Comparison of ENCODE assay signal across 24 cellular contexts in the genomic region with DNA sequence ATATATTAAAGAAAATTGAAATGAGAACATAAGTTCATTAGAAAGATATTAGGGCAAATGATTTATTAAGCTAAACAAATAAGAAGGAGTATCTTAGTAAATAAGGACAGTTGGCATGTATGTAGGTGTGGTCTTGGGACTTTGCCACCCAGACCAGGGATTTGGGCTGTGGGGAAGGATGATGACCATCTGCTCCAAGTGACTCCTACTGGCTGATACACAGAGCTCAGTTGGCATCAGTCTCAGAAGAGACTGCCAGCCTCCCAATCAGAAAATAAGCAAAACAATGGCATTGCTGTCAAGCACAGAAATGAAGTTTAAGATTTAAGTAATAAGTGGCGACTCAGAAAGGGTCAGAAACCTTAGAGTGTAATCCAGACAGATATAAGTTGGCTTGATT. TPM values are rescaled to one million over a fixed set of nuclear protein-coding genes. Genes with fewer than 3 reads are reported as not detected.
DNase-seq lines count a peak whose midpoint lies in the region; ATAC-seq, FAIRE-seq and TF ChIP-seq lines count a peak whose summit lies in the region.
"Had no signal": no experiment of that assay in that cellular context is flagged by ENCODE, and none has a peak within 500 bp of the region (broad histone marks: within the 10 kb centered on the region; RNA-seq: fewer than 3 reads in every experiment).

No MANE protein-coding gene starts in this region.

- H3K9me3 Mint-ChIP-seq in T-cell = no peaks in the 10 kb centered on the region
- H3K9me3 Mint-ChIP-seq: HFFc6; T-helper 1 cell treated with Interleukin-12 subunit alpha and Interleukin-12 subunit beta and Interleukin-4 antibody, amounts not matched to agents 30 μg/mL and 1 μg/mL, for 36 hours had no signal

- H3K4me1 Mint-ChIP-seq in T-cell = no peaks in the 10 kb centered on the region
- H3K4me1 Mint-ChIP-seq: CD14-positive monocyte had no signal

- peak; percentile 74 for FAIRE-seq in GM12892 (lab: Jason Lieb, UNC)
- FAIRE-seq: GM12878, K562 had no signal

- no peaks in the 10 kb centered on the region for H3K27me3 Mint-ChIP-seq in T-cell

- H3K36me3 Mint-ChIP-seq in T-cell = peaks cover 8% of the 10 kb centered on the region
- H3K36me3 Mint-ChIP-seq: CD14-positive monocyte had no signal

- CTCF ChIA-PET in T-cell (lab: Charles Lee) = no interaction called here

- H3K27ac Mint-ChIP-seq in T-cell = no peak overlapping the region
- H3K27ac Mint-ChIP-seq: HFFc6; T-helper 1 cell treated with Interleukin-12 subunit alpha and Interleukin-12 subunit beta and Interleukin-4 antibody, amounts not matched to agents 30 μg/mL and 1 μg/mL, for 36 hours had no signal

- TF ChIP-seq POLR2A in GM12892 (IDR thresholded peaks at IDR 0.05; ENCODE audit: low read depth, low read length) = no peak

- peak; percentile 43 for DNase-seq in D341Med (ENCODE audit: low spot score)
- DNase-seq in GM12892 (ENCODE audit: insufficient read length) = no peak
- DNase-seq in NCI-H69 (lab: John Stamatoyannopoulos, UW) = peak; percentile 66
- peak; percentile 61 for DNase-seq in myocyte (ENCODE audit: low read depth)
- no peak for DNase-seq in islet precursor cell
- DNase-seq in T-cell = no peak
- DNase-seq: ACHN, AML-193, DND-41, GDM1, GOT3, HFFc6, NCI-H1092, NCI-H146, NCI-H2107, NCI-H345, NCI-H774, Peyer's patch, Right ventricle myocardium superior had no signal

- POLR2A ChIA-PET in T-cell (lab: Charles Lee) = interaction anchor here in 1 of 2 donors (0.6 kb wide), 1 partner anchor 302 kb away, joined by 3 read pairs; no protein-coding TSS in a partner anchor

- H3K4me3 Mint-ChIP-seq in T-cell = no peak overlapping the region
- H3K4me3 Mint-ChIP-seq: CD14-positive monocyte; HFFc6; T-helper 1 cell treated with Interleukin-12 subunit alpha and Interleukin-12 subunit beta and Interleukin-4 antibody, amounts not matched to agents 30 μg/mL and 1 μg/mL, for 36 hours had no signal

- ATAC-seq in GM21825 (IDR thresholded peaks at IDR 0.05; ENCODE audit: unreplicated experiment) (no peak), T-cell (replicated peaks in 1 of 4) (no peak)
- ATAC-seq: GM12878, K562 had no signal

RNA-seq across cellular contexts. Expression of a gene that starts 49.5 kb away (rescaled TPM):
- polyA plus RNA-seq in GM12892 (2012; ENCODE audit: missing spikeins) = not detected
- 0.05 and 1.3 TPM in 2 replicates for total RNA-seq in myocyte
- polyA plus RNA-seq in myocyte (2012) = 0.68 TPM
- total RNA-seq in T-cell = not detected
- total RNA-seq: Right ventricle myocardium superior had no signal
- polyA plus RNA-seq: CD14-positive monocyte had no signal

Comparison
In these comparisons a context has a peak if more than half of its experiments do, and no peak if none do; other contexts are left out.
1. DNase-seq: peak in D341Med (single experiment), NCI-H69 (single experiment) and myocyte (single experiment); none in GM12892 (single experiment), islet precursor cell (single experiment) and T-cell (0 of 34).